In genomic region chr1:48236716-48237470, GRCh38 we compare ENCODE assay signal across 8 cellular contexts. TPM values are rescaled to one million over a fixed set of nuclear protein-coding genes. Genes with fewer than 3 reads are reported as not detected.
DNase-seq lines count a peak whose midpoint lies in the region; ATAC-seq and TF ChIP-seq lines count a peak whose summit lies in the region.

No MANE protein-coding gene starts in this region.

- H3K4me3 Mint-ChIP-seq in CD14-positive monocyte, result no peak overlapping the region

- no peak for DNase-seq in CD14-positive monocyte (ENCODE audit: low spot score)
- no peak for DNase-seq in RWPE2 (ENCODE audit: low spot score)
- DNase-seq in foreskin fibroblast, result peak; percentile 1 to 47

- H3K9me3 Mint-ChIP-seq in CD14-positive monocyte, result peaks cover 0 to 2% (median 0%) of the 10 kb centered on the region in 7 donors

- no peaks in the 10 kb centered on the region for H3K4me1 ChIP-seq in RWPE2 (ENCODE audit: insufficient read depth, poor library complexity, severe bottlenecking)
- H3K4me1 ChIP-seq in parathyroid adenoma, result no peaks in the 10 kb centered on the region

- H3K36me3 ChIP-seq in RWPE2 (ENCODE audit: low read depth), result no peaks in the 10 kb centered on the region
- no peaks in the 10 kb centered on the region for H3K36me3 ChIP-seq in parathyroid adenoma (ENCODE audit: control insufficient read depth, insufficient read depth, low read length)

- H3K4me3 ChIP-seq in RWPE2 (ENCODE audit: severe bottlenecking), result no peak overlapping the region
- H3K4me3 ChIP-seq in foreskin fibroblast (ENCODE audit: low read depth in 1 of 2, low read length in 2 of 2), result no peak overlapping the region
- H3K4me3 ChIP-seq in parathyroid adenoma (ENCODE audit: low read depth, low read length), result no peak overlapping the region

- no peak overlapping the region for H2AFZ ChIP-seq in parathyroid adenoma

- H3K4me2 ChIP-seq in parathyroid adenoma (ENCODE audit: low read length), result no peak overlapping the region

- no peaks in the 10 kb centered on the region for H3K79me2 ChIP-seq in parathyroid adenoma

- peaks cover 22% of the 10 kb centered on the region for H3K4me1 Mint-ChIP-seq in CD14-positive monocyte

- H3K9ac ChIP-seq in parathyroid adenoma, result no peak overlapping the region

- peak; percentile 81 for TF ChIP-seq CTCF in CD14-positive monocyte (IDR thresholded peaks at IDR 0.05)
- peak; percentile 56 for TF ChIP-seq CTCF in RWPE2 (IDR thresholded peaks at IDR 0.05; ENCODE audit: poor library complexity, severe bottlenecking)
- TF ChIP-seq CTCF in foreskin fibroblast (IDR thresholded peaks at IDR 0.05; ENCODE audit: low read depth, low read length), result peak; percentile 43
- peak; percentile 35 for TF ChIP-seq CTCF in parathyroid adenoma (IDR thresholded peaks at IDR 0.05)

- peaks cover 0 to 3% of the 10 kb centered on the region in 2 donors for H3K36me3 Mint-ChIP-seq in CD14-positive monocyte

- peaks cover 0 to 5% (median 2%) of the 10 kb centered on the region in 3 donors for H3K27me3 Mint-ChIP-seq in CD14-positive monocyte (ENCODE audit: low read depth in 3 of 3)

- H3K27ac ChIP-seq in RWPE2 (ENCODE audit: poor library complexity, severe bottlenecking) (no peak overlapping the region), parathyroid adenoma (no peak overlapping the region)

- H3K27me3 ChIP-seq in RWPE2 (ENCODE audit: insufficient read depth, poor library complexity, severe bottlenecking), result no peaks in the 10 kb centered on the region
- H3K27me3 ChIP-seq in parathyroid adenoma (ENCODE audit: control insufficient read depth, insufficient read depth, low read length), result no peaks in the 10 kb centered on the region

- no peak overlapping the region for H3K27ac Mint-ChIP-seq in CD14-positive monocyte

- H3K9me3 ChIP-seq in RWPE2 (ENCODE audit: severe bottlenecking), result no peaks in the 10 kb centered on the region
- H3K9me3 ChIP-seq in parathyroid adenoma (ENCODE audit: control insufficient read depth, low read length), result no peaks in the 10 kb centered on the region

- peak; percentile 53 for ATAC-seq in GM18517 (IDR thresholded peaks at IDR 0.05; ENCODE audit: unreplicated experiment)
- peak; percentile 60 for ATAC-seq in HG03571 (IDR thresholded peaks at IDR 0.05; ENCODE audit: unreplicated experiment)
- ATAC-seq in RWPE2 (ENCODE audit: low read depth), result peak; percentile 65
- ATAC-seq in GM21717 (IDR thresholded peaks at IDR 0.05; ENCODE audit: unreplicated experiment), result no peak
- no peak for ATAC-seq in HG03097 (IDR thresholded peaks at IDR 0.05; ENCODE audit: low FRiP score, unreplicated experiment)

- intact Hi-C loops in CD14-positive monocyte (cut with micrococcal nuclease), result loop anchor here (5.0 to 10.0 kb wide), 3 partner anchors 145 to 252 kb away; partner anchors contain the start of gene TRABD2B (in 1 of the 2)

RNA-seq across cellular contexts. Expression of gene SLC5A9, which starts 14.4 kb away (rescaled TPM):
- under 1 TPM; 0.28 to 0.42 TPM for polyA plus RNA-seq in CD14-positive monocyte

Comparison
In these comparisons a context has a peak if more than half of its experiments do, and no peak if none do; other contexts are left out.
1. DNase-seq: peak in foreskin fibroblast (2 of 2); none in CD14-positive monocyte (single experiment) and RWPE2 (single experiment).
2. ATAC-seq: peak in GM18517 (single experiment), HG03571 (single experiment) and RWPE2 (single experiment); none in GM21717 (single experiment) and HG03097 (single experiment).
3. Peak in every context shown above with its lines, with median percentiles within 50 percentile points of each other: CTCF ChIP-seq.